ENCODE assay signal across 1 cellular context in the genomic region with DNA sequence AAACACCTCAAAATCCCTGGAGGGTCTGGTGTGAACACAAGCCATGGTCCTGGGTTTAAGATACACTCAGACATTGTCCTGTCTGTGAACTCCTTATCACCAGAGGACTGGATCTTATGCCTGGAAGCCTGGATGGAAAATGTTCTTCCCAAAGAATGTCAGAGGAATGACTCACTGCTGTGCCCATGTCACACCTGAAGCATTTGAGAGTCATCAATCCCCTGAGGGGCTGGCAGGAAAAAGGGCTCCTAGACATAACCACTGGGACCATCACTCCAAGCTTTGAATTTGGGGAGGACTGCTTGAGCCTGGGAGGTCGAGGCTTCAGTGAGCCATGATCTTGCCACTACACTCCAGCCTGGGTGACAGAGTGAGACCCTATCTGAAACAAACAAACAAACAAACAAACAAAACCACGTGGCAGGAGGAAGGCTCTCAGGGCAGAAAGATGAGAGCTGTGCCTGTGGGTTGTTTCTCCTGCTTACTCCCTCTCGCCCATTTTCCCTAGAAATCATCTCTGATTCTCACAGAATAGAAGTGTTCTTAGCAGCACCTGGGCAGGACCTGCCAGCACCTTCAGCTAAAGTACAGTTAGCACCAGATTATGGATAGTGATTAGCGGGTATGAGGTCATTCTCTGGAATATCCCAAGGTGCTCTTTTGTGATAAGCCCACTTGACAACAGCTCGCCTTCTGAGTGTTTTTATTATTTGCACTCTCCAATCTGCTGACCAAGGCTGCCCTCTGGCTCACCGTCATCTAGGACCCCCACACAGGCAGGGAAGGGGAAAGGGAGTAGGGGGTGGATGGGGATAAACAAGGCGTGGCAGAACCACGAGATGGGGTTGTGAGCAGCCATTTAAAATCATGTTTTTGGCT.
TF ChIP-seq lines count a peak whose summit lies in the region.

No MANE protein-coding gene starts in this region.

TF ChIP-seq in K562, 482 proteins besides CTCF, POLR2A, EP300 and RAD21 (continued from another document and continues in another):
- TF ChIP-seq USF2 (CRISPR knock-in tag; IDR thresholded peaks at IDR 0.05): no peak
- TF ChIP-seq TEAD4 (IDR thresholded peaks at IDR 0.05; ENCODE audit: low read length): peak; percentile 92
- no peak for TF ChIP-seq TEAD4 (CRISPR knock-in tag; IDR thresholded peaks at IDR 0.05; ENCODE audit: borderline replicate concordance)
- no peak for TF ChIP-seq PTTG1 (tag; IDR thresholded peaks at IDR 0.05; ENCODE audit: low read depth)
- TF ChIP-seq ARHGAP35 (IDR thresholded peaks at IDR 0.05; ENCODE audit: partially characterized antibody): no peak
- no peak for TF ChIP-seq HMG20A (CRISPR knock-in tag; conservative IDR thresholded peaks at IDR 0.05)
- no peak for TF ChIP-seq HMG20B (CRISPR knock-in tag; IDR thresholded peaks at IDR 0.05)
- TF ChIP-seq, protein P1, sequence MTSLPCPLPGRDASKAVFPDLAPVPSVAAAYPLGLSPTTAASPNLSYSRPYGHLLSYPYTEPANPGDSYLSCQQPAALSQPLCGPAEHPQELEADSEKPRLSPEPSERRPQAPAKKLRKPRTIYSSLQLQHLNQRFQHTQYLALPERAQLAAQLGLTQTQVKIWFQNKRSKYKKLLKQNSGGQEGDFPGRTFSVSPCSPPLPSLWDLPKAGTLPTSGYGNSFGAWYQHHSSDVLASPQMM (CRISPR knock-in tag; IDR thresholded peaks at IDR 0.05): no peak
- no peak for TF ChIP-seq PPARD (CRISPR knock-in tag; IDR thresholded peaks at IDR 0.05)
- TF ChIP-seq TRIM24 (IDR thresholded peaks at IDR 0.05): peak in 1 of 2 experiments; percentile 68; a peak in 2 of 4 replicates
- TF ChIP-seq, protein P2, sequence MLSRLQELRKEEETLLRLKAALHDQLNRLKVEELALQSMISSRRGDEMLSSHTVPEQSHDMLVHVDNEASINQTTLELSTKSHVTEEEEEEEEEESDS (CRISPR knock-in tag; IDR thresholded peaks at IDR 0.05): no peak
- TF ChIP-seq, protein P3, sequence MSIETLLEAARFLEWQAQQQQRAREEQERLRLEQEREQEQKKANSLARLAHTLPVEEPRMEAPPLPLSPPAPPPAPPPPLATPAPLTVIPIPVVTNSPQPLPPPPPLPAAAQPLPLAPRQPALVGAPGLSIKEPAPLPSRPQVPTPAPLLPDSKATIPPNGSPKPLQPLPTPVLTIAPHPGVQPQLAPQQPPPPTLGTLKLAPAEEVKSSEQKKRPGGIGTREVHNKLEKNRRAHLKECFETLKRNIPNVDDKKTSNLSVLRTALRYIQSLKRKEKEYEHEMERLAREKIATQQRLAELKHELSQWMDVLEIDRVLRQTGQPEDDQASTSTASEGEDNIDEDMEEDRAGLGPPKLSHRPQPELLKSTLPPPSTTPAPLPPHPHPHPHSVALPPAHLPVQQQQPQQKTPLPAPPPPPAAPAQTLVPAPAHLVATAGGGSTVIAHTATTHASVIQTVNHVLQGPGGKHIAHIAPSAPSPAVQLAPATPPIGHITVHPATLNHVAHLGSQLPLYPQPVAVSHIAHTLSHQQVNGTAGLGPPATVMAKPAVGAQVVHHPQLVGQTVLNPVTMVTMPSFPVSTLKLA (conservative IDR thresholded peaks at IDR 0.05): peak; percentile 64 to 66; a peak in 3 of 4 replicates
- no peak for TF ChIP-seq ZNF197 (CRISPR knock-in tag; IDR thresholded peaks at IDR 0.05; ENCODE audit: low read depth)
- no peak for TF ChIP-seq CBX5 (IDR thresholded peaks at IDR 0.05; ENCODE audit: borderline replicate concordance, low read depth)
- TF ChIP-seq MED1 (CRISPR knock-in tag; IDR thresholded peaks at IDR 0.05; ENCODE audit: borderline replicate concordance): no peak
- TF ChIP-seq ZNF277 (CRISPR knock-in tag; IDR thresholded peaks at IDR 0.05; ENCODE audit: borderline replicate concordance): no peak
- TF ChIP-seq, protein P4, sequence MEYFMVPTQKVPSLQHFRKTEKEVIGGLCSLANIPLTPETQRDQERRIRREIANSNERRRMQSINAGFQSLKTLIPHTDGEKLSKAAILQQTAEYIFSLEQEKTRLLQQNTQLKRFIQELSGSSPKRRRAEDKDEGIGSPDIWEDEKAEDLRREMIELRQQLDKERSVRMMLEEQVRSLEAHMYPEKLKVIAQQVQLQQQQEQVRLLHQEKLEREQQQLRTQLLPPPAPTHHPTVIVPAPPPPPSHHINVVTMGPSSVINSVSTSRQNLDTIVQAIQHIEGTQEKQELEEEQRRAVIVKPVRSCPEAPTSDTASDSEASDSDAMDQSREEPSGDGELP (CRISPR knock-in tag; IDR thresholded peaks at IDR 0.05; ENCODE audit: borderline replicate concordance): 0 out of 2 replicates have a peak, but pooled peaks have one; percentile 3
- no peak for TF ChIP-seq HDGF (IDR thresholded peaks at IDR 0.05)
- no peak for TF ChIP-seq ELK3 (CRISPR knock-in tag; IDR thresholded peaks at IDR 0.05)
- TF ChIP-seq CHD7 (IDR thresholded peaks at IDR 0.05; ENCODE audit: low read depth, low read length): no peak
- TF ChIP-seq FUS (optimal IDR thresholded peaks at IDR 0.05; ENCODE audit: low read depth, low read length): no peak
- TF ChIP-seq, protein P5, sequence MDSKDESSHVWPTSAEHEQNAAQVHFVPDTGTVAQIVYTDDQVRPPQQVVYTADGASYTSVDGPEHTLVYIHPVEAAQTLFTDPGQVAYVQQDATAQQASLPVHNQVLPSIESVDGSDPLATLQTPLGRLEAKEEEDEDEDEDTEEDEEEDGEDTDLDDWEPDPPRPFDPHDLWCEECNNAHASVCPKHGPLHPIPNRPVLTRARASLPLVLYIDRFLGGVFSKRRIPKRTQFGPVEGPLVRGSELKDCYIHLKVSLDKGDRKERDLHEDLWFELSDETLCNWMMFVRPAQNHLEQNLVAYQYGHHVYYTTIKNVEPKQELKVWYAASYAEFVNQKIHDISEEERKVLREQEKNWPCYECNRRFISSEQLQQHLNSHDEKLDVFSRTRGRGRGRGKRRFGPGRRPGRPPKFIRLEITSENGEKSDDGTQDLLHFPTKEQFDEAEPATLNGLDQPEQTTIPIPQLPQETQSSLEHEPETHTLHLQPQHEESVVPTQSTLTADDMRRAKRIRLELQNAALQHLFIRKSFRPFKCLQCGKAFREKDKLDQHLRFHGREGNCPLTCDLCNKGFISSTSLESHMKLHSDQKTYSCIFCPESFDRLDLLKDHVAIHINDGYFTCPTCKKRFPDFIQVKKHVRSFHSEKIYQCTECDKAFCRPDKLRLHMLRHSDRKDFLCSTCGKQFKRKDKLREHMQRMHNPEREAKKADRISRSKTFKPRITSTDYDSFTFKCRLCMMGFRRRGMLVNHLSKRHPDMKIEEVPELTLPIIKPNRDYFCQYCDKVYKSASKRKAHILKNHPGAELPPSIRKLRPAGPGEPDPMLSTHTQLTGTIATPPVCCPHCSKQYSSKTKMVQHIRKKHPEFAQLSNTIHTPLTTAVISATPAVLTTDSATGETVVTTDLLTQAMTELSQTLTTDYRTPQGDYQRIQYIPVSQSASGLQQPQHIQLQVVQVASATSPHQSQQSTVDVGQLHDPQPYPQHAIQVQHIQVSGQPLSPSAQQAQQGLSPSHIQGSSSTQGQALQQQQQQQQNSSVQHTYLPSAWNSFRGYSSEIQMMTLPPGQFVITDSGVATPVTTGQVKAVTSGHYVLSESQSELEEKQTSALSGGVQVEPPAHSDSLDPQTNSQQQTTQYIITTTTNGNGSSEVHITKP (IDR thresholded peaks at IDR 0.05; ENCODE audit: partially characterized antibody): no peak
- 0 out of 2 replicates have a peak, but pooled peaks have one; percentile 32 for TF ChIP-seq ZBTB2 (IDR thresholded peaks at IDR 0.05)
- TF ChIP-seq SNIP1 (IDR thresholded peaks at IDR 0.05; ENCODE audit: low read depth): no peak
- no peak for TF ChIP-seq GTF2E2 (tag; IDR thresholded peaks at IDR 0.05)
- TF ChIP-seq ZNF77 (CRISPR knock-in tag; IDR thresholded peaks at IDR 0.05): no peak
- TF ChIP-seq SRSF1 (IDR thresholded peaks at IDR 0.05; ENCODE audit: low read depth, low read length): no peak
